18 cellular contexts compared by ENCODE assay signal in the genomic region with DNA sequence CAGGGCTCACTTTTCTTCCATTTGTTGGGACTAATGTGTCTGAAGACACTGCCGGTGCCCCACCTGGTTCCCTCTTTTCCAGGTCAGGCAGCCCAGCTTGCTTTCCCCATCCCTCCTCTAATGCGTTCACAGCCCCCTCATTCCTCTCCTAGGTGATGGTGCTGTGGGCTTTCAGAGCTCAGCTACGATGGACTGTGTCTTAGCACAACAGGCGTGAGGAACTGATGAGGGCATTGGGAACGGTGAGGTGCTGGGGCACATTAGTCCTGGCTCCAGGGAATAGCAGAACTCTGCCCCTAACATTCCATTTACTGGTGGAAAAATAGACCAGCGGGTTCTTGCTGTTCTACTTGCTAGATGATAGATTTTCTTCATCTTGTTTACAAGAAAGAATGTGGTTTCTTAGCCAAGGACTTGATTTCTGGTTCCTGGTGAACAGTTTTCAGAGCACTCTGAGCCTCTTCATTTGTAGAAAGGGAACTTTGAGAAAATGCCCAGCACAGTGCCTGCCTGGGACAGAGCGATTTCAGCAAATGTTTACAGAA.
DNase-seq lines count a peak whose midpoint lies in the region; ATAC-seq lines count a peak whose summit lies in the region.
"Had no signal": no experiment of that assay in that cellular context is flagged by ENCODE, and none has a peak within 500 bp of the region (broad histone marks: within the 10 kb centered on the region; RNA-seq: fewer than 3 reads in every experiment).

No MANE protein-coding gene starts in this region.

- H3K27me3 ChIP-seq in muscle layer of duodenum (ENCODE audit: low read depth, low read length) (no peaks in the 10 kb centered on the region), stomach smooth muscle (ENCODE audit: control insufficient read depth in 1 of 2, insufficient read depth in 2 of 2, low read length in 2 of 2) (no peaks in the 10 kb centered on the region)

- H3K4me3 ChIP-seq in muscle layer of duodenum (ENCODE audit: low read depth in 1 of 2, low read length in 2 of 2) = no peak overlapping the region
- peak overlapping the region in 1 of 2 donors; percentile 54 for H3K4me3 ChIP-seq in stomach smooth muscle (ENCODE audit: low read length in 2 of 2)
- H3K4me3 ChIP-seq: lung had no signal

- DNase-seq in activated CD4-positive, CD25-positive, alpha-beta regulatory T cell treated with anti-CD3 and anti-CD28 coated beads, Interleukin-2, amount 50 U/mL, for 72 hours = peak; percentile 25
- no peak for DNase-seq in activated CD4-positive, CD25-positive, alpha-beta regulatory T cell (lab: John Stamatoyannopoulos, UW)
- DNase-seq in astrocyte of the hippocampus (ENCODE audit: low read depth, low spot score) (peak; percentile 29), NCI-H526 treated with DMSO at 0.1 percent for 48 hours (lab: John Stamatoyannopoulos, UW) (no peak)
- no peak for DNase-seq in activated naive CD4-positive, alpha-beta T cell treated with Interleukin-2 at 50 U/mL for 16 hours
- DNase-seq: activated CD4-positive, alpha-beta T cell treated with anti-CD3 and anti-CD28 coated beads for 36 hours; GDM1; KBM-7; NCI-H1417 treated with DMSO at 0.1 percent for 48 hours; NCI-H2227 treated with DMSO at 0.1 percent for 48 hours; stimulated activated naive CD8-positive, alpha-beta T cell treated with anti-CD3 and anti-CD28 coated beads, Interleukin-15, Interleukin-2, amounts not matched to agents 100 U/mL and 50 U/mL, for 24 hours; T-helper 2 cell had no signal

- H3K9ac ChIP-seq in stomach smooth muscle (ENCODE audit: low read length in 2 of 2) = peak overlapping the region; percentile 19 to 29

- H3K36me3 ChIP-seq in muscle layer of duodenum (ENCODE audit: control insufficient read depth in 1 of 2, insufficient read depth in 2 of 2, low read length in 2 of 2) (no peaks in the 10 kb centered on the region), stomach smooth muscle (ENCODE audit: control insufficient read depth in 2 of 2, insufficient read depth in 2 of 2, low read length in 2 of 2) (no peaks in the 10 kb centered on the region)

- H3K27ac ChIP-seq in muscle layer of duodenum (ENCODE audit: low read length) (peak overlapping the region; percentile 5), stomach smooth muscle (ENCODE audit: low read length) (peak overlapping the region; percentile 75)
- H3K27ac ChIP-seq: HL-60 had no signal

- H3K9me3 ChIP-seq in muscle layer of duodenum (ENCODE audit: control insufficient read depth in 1 of 2, low read length in 2 of 2) = no peaks in the 10 kb centered on the region
- no peaks in the 10 kb centered on the region for H3K9me3 ChIP-seq in stomach smooth muscle (ENCODE audit: control insufficient read depth in 2 of 2, low read length in 2 of 2)

- peaks cover 17 to 55% of the 10 kb centered on the region in 2 donors for H3K4me1 ChIP-seq in muscle layer of duodenum (ENCODE audit: control insufficient read depth in 1 of 2, insufficient read depth in 2 of 2, low read length in 2 of 2)
- H3K4me1 ChIP-seq in stomach smooth muscle (ENCODE audit: control insufficient read depth, insufficient read depth, low read length) = peaks cover 70% of the 10 kb centered on the region

- ATAC-seq in GM18502 (IDR thresholded peaks at IDR 0.05; ENCODE audit: poor library complexity, unreplicated experiment) = no peak
- ATAC-seq: Right ventricle myocardium inferior had no signal

Comparison
In these comparisons a context has a peak if more than half of its experiments do, and no peak if none do; other contexts are left out.
1. DNase-seq: peak in activated CD4-positive, CD25-positive, alpha-beta regulatory T cell treated with anti-CD3 and anti-CD28 coated beads, Interleukin-2, amount 50 U/mL, for 72 hours (single experiment) and astrocyte of the hippocampus (single experiment); none in activated CD4-positive, CD25-positive, alpha-beta regulatory T cell (0 of 4), NCI-H526 treated with DMSO at 0.1 percent for 48 hours (single experiment) and activated naive CD4-positive, alpha-beta T cell treated with Interleukin-2 at 50 U/mL for 16 hours (single experiment).